ENCODE assay signal across 8 cellular contexts in the genomic region with DNA sequence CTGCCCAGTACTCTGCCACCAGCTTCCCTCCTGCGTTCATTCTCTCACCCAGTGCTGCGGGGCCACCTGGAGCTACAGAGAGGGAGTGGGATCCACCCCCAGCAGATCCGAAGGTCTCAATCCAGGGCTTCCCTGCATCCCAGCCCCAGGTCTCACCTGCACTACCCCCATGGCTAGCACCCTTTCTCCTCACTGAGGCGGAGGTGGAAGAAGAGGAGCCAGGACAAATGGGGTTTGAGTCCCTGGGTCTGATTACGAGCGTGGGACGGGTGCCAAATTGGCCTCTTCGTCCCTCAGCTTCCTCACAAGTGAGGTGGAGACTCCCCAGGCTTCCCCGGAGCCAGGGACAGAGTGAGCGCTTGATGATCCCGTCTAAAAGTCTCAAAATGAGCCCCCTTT.
DNase-seq lines count a peak whose midpoint lies in the region; ATAC-seq and TF ChIP-seq lines count a peak whose summit lies in the region.

No MANE protein-coding gene starts in this region.

- no peaks in the 10 kb centered on the region for H3K36me3 ChIP-seq in left lung
- H3K36me3 ChIP-seq in tibial artery: no peaks in the 10 kb centered on the region

- no peak for DNase-seq in activated naive CD4-positive, alpha-beta T cell treated with anti-CD3 and anti-CD28 coated beads for 36 hours
- DNase-seq in activated naive CD4-positive, alpha-beta T cell (lab: John Stamatoyannopoulos, UW): no peak
- no peak for DNase-seq in activated T-helper 1 cell treated with anti-CD3 and anti-CD28 coated beads, Interleukin-12 subunit alpha, Interleukin-12 subunit beta, Interleukin-2, Interleukin-4 antibody, amounts not matched to agents 30 ng/mL and 10 ng/mL and 1 ng/mL, durations not matched to agents 14 hours and 24 hours and 36 hours (ENCODE audit: low spot score)
- DNase-seq in left lung (no peak), tibial artery (no peak), T1000 (lab: John Stamatoyannopoulos, UW) (no peak)
- no peak for DNase-seq in stimulated activated CD4-positive, alpha-beta T cell treated with anti-CD3 and anti-CD28 coated beads, Interleukin-15, amount 100 ng/mL, for 24 hours

- peak overlapping the region; percentile 85 for H3K4me3 Mint-ChIP-seq in activated naive CD4-positive, alpha-beta T cell treated with anti-CD3 and anti-CD28 coated beads for 36 hours
- H3K4me3 Mint-ChIP-seq in activated T-helper 1 cell treated with anti-CD3 and anti-CD28 coated beads, Interleukin-12 subunit alpha, Interleukin-12 subunit beta, Interleukin-2, Interleukin-4 antibody, amounts not matched to agents 30 ng/mL and 10 ng/mL and 1 ng/mL, durations not matched to agents 14 hours and 24 hours and 36 hours: peak overlapping the region; percentile 49

- CTCF ChIA-PET in activated naive CD4-positive, alpha-beta T cell treated with anti-CD3 and anti-CD28 coated beads for 36 hours (lab: Charles Lee): interaction anchor here (0.9 kb wide), 1 partner anchor 277 kb away, joined by 3 read pairs; a partner anchor contains a TSS

- peaks cover 23% of the 10 kb centered on the region for H3K27me3 Mint-ChIP-seq in activated naive CD4-positive, alpha-beta T cell treated with anti-CD3 and anti-CD28 coated beads for 36 hours (ENCODE audit: low read depth)
- peaks cover 46% of the 10 kb centered on the region for H3K27me3 Mint-ChIP-seq in activated T-helper 1 cell treated with anti-CD3 and anti-CD28 coated beads, Interleukin-12 subunit alpha, Interleukin-12 subunit beta, Interleukin-2, Interleukin-4 antibody, amounts not matched to agents 30 ng/mL and 10 ng/mL and 1 ng/mL, durations not matched to agents 14 hours and 24 hours and 36 hours (ENCODE audit: insufficient read depth)

- H3K4me3 ChIP-seq in left lung (peak overlapping the region; percentile 64 to 65), tibial artery (peak overlapping the region; percentile 52 to 53)

- peaks cover 4 to 63% of the 10 kb centered on the region in 2 donors for H3K27me3 ChIP-seq in left lung
- peaks cover 0 to 17% of the 10 kb centered on the region in 2 donors for H3K27me3 ChIP-seq in tibial artery

- no peaks in the 10 kb centered on the region for H3K36me3 Mint-ChIP-seq in activated naive CD4-positive, alpha-beta T cell treated with anti-CD3 and anti-CD28 coated beads for 36 hours (ENCODE audit: low read depth)
- H3K36me3 Mint-ChIP-seq in activated T-helper 1 cell treated with anti-CD3 and anti-CD28 coated beads, Interleukin-12 subunit alpha, Interleukin-12 subunit beta, Interleukin-2, Interleukin-4 antibody, amounts not matched to agents 30 ng/mL and 10 ng/mL and 1 ng/mL, durations not matched to agents 14 hours and 24 hours and 36 hours (ENCODE audit: low read depth): no peaks in the 10 kb centered on the region

- TF ChIP-seq CTCF in left lung (IDR thresholded peaks at IDR 0.05) (no peak), tibial artery (IDR thresholded peaks at IDR 0.05) (no peak)

- H3K27ac Mint-ChIP-seq in activated naive CD4-positive, alpha-beta T cell treated with anti-CD3 and anti-CD28 coated beads for 36 hours: no peak overlapping the region
- H3K27ac Mint-ChIP-seq in activated T-helper 1 cell treated with anti-CD3 and anti-CD28 coated beads, Interleukin-12 subunit alpha, Interleukin-12 subunit beta, Interleukin-2, Interleukin-4 antibody, amounts not matched to agents 30 ng/mL and 10 ng/mL and 1 ng/mL, durations not matched to agents 14 hours and 24 hours and 36 hours: no peak overlapping the region

- H3K4me1 ChIP-seq in left lung (peaks cover 4 to 33% of the 10 kb centered on the region in 2 donors), tibial artery (peaks cover 0 to 51% (median 36%) of the 10 kb centered on the region in 4 donors)

- peaks cover 12% of the 10 kb centered on the region for H3K4me1 Mint-ChIP-seq in activated naive CD4-positive, alpha-beta T cell treated with anti-CD3 and anti-CD28 coated beads for 36 hours (ENCODE audit: low read depth)
- peaks cover 7% of the 10 kb centered on the region for H3K4me1 Mint-ChIP-seq in activated T-helper 1 cell treated with anti-CD3 and anti-CD28 coated beads, Interleukin-12 subunit alpha, Interleukin-12 subunit beta, Interleukin-2, Interleukin-4 antibody, amounts not matched to agents 30 ng/mL and 10 ng/mL and 1 ng/mL, durations not matched to agents 14 hours and 24 hours and 36 hours (ENCODE audit: low read depth)

- H3K27ac ChIP-seq in left lung: no peak overlapping the region
- H3K27ac ChIP-seq in tibial artery: peak overlapping the region in 1 of 2 donors; percentile 18

- no peaks in the 10 kb centered on the region for H3K9me3 ChIP-seq in left lung
- H3K9me3 ChIP-seq in tibial artery: no peaks in the 10 kb centered on the region

- ATAC-seq in left lung (no peak), GM18519 (IDR thresholded peaks at IDR 0.05; ENCODE audit: low FRiP score, unreplicated experiment) (no peak)

- intact Hi-C loops in activated naive CD4-positive, alpha-beta T cell treated with anti-CD3 and anti-CD28 coated beads for 36 hours (cut with micrococcal nuclease): loop anchor here (2.0 to 5.0 kb wide), 3 partner anchors 39 to 185 kb away; no protein-coding TSS in a partner anchor
- intact Hi-C loops in activated T-helper 1 cell treated with anti-CD3 and anti-CD28 coated beads, Interleukin-12 subunit alpha, Interleukin-12 subunit beta, Interleukin-2, Interleukin-4 antibody, amounts not matched to agents 30 ng/mL and 10 ng/mL and 1 ng/mL, durations not matched to agents 14 hours and 24 hours and 36 hours (cut with micrococcal nuclease): loop anchor here (2.0 to 5.0 kb wide), 4 partner anchors 69 to 277 kb away; a partner anchor contains a TSS
- intact Hi-C loops in left lung (cut with DNase I): no loop called here
- intact Hi-C loops in tibial artery (cut with DNase I; ENCODE audit: low total_unique reads): no loop called here

- no peaks in the 10 kb centered on the region for H3K9me3 Mint-ChIP-seq in activated naive CD4-positive, alpha-beta T cell treated with anti-CD3 and anti-CD28 coated beads for 36 hours
- no peaks in the 10 kb centered on the region for H3K9me3 Mint-ChIP-seq in activated T-helper 1 cell treated with anti-CD3 and anti-CD28 coated beads, Interleukin-12 subunit alpha, Interleukin-12 subunit beta, Interleukin-2, Interleukin-4 antibody, amounts not matched to agents 30 ng/mL and 10 ng/mL and 1 ng/mL, durations not matched to agents 14 hours and 24 hours and 36 hours

Comparison
In these comparisons a context has a peak if more than half of its experiments do, and no peak if none do; other contexts are left out.
1. intact Hi-C loops: an anchor here in activated naive CD4-positive, alpha-beta T cell treated with anti-CD3 and anti-CD28 coated beads for 36 hours (2.0 to 5.0 kb wide) and activated T-helper 1 cell treated with anti-CD3 and anti-CD28 coated beads, Interleukin-12 subunit alpha, Interleukin-12 subunit beta, Interleukin-2, Interleukin-4 antibody, amounts not matched to agents 30 ng/mL and 10 ng/mL and 1 ng/mL, durations not matched to agents 14 hours and 24 hours and 36 hours (2.0 to 5.0 kb wide); none called in left lung and tibial artery.